ENCODE assay signal across 8 cellular contexts in the genomic region with DNA sequence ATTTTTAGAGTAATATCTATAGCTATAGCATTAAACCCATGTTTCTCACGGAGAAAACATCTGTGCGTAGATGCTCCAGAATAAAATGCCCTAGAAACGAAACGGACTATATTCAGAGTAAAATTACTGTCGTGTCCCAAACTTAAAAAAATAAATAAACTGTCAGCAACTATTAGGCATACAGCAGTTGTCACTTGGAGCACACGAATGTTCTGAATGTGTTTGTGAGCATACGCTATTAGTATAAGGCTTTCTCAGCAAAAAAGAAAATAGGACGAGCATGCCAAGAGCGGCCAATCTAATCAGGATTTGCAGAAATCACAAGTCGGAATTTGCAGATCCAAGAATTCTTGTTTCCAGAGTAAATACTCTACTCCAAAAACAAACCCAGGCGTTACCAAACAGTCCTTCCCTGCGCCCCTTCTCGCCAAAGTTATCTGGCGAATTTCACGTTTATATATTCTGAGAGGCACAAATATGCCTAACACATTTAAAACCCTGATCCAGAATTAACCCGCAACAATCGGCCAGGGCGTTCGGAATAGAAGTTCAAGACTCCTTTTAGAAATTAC. TPM values are rescaled to one million over a fixed set of nuclear protein-coding genes. Genes with fewer than 3 reads are reported as not detected.
DNase-seq lines count a peak whose midpoint lies in the region; ATAC-seq lines count a peak whose summit lies in the region.

No MANE protein-coding gene starts in this region.

- H3K4me3 ChIP-seq in iPS-20b (ENCODE audit: low read length), result peak overlapping the region; percentile 100

- peaks cover 8% of the 10 kb centered on the region; the same call in 1 of the 2 replicates for H3K27me3 ChIP-seq in iPS-20b (ENCODE audit: insufficient read depth, low read length)

- peaks cover 16% of the 10 kb centered on the region for H3K4me1 ChIP-seq in iPS-20b (ENCODE audit: insufficient read depth, low read length)

- peak overlapping the region; percentile 79 for H3K4me3 Mint-ChIP-seq in activated CD4-positive, alpha-beta T cell treated with anti-CD3 and anti-CD28 coated beads, Interleukin-2, amount 10 ng/mL, durations not matched to agents 24 days and 14 days
- H3K4me3 Mint-ChIP-seq in activated naive CD8-positive, alpha-beta T cell treated with anti-CD3 and anti-CD28 coated beads for 36 hours, result peak overlapping the region; percentile 67
- H3K4me3 Mint-ChIP-seq in stimulated activated effector memory CD8-positive, alpha-beta T cell treated with anti-CD3 and anti-CD28 coated beads, Interleukin-12 subunit alpha, Interleukin-12 subunit beta, amount 100 ng/mL, for 72 hours, result peak overlapping the region; percentile 55

- peaks cover 54% of the 10 kb centered on the region for H3K27me3 Mint-ChIP-seq in activated CD4-positive, alpha-beta T cell treated with anti-CD3 and anti-CD28 coated beads, Interleukin-2, amount 10 ng/mL, durations not matched to agents 24 days and 14 days
- H3K27me3 Mint-ChIP-seq in activated naive CD8-positive, alpha-beta T cell treated with anti-CD3 and anti-CD28 coated beads for 36 hours, result peaks cover 65% of the 10 kb centered on the region

- ATAC-seq in stimulated activated effector memory CD8-positive, alpha-beta T cell treated with anti-CD3 and anti-CD28 coated beads, Interleukin-12 subunit alpha, Interleukin-12 subunit beta, amount 100 ng/mL, for 72 hours, result no peak

- peaks cover 19% of the 10 kb centered on the region for H3K4me1 Mint-ChIP-seq in activated CD4-positive, alpha-beta T cell treated with anti-CD3 and anti-CD28 coated beads, Interleukin-2, amount 10 ng/mL, durations not matched to agents 24 days and 14 days
- peaks cover 36% of the 10 kb centered on the region for H3K4me1 Mint-ChIP-seq in activated naive CD8-positive, alpha-beta T cell treated with anti-CD3 and anti-CD28 coated beads for 36 hours
- peaks cover 22% of the 10 kb centered on the region for H3K4me1 Mint-ChIP-seq in stimulated activated effector memory CD8-positive, alpha-beta T cell treated with anti-CD3 and anti-CD28 coated beads, Interleukin-12 subunit alpha, Interleukin-12 subunit beta, amount 100 ng/mL, for 72 hours

- DNase-seq in activated CD4-positive, alpha-beta T cell treated with anti-CD3 and anti-CD28 coated beads, Interleukin-2, amount 10 ng/mL, durations not matched to agents 24 days and 14 days, result no peak
- no peak for DNase-seq in activated CD4-positive, alpha-beta T cell treated with anti-CD3 and anti-CD28 coated beads, Interleukin-2, amount 50 U/mL, for 1 hour
- no peak for DNase-seq in activated naive CD8-positive, alpha-beta T cell treated with anti-CD3 and anti-CD28 coated beads for 36 hours
- no peak for DNase-seq in stimulated activated effector memory CD8-positive, alpha-beta T cell treated with anti-CD3 and anti-CD28 coated beads, Interleukin-12 subunit alpha, Interleukin-12 subunit beta, amount 100 ng/mL, for 72 hours (ENCODE audit: low spot score in 2 of 2)
- no peak for DNase-seq in DMS114 treated with DMSO at 0.1 percent for 48 hours (lab: John Stamatoyannopoulos, UW; ENCODE audit: unreplicated experiment)
- no peak for DNase-seq in activated gamma-delta T cell (lab: John Stamatoyannopoulos, UW)
- no peak for DNase-seq in effector CD8-positive, alpha-beta T cell (lab: John Stamatoyannopoulos, UW)

- H3K9me3 ChIP-seq in iPS-20b (ENCODE audit: insufficient read depth, low read depth, low read length), result no peaks in the 10 kb centered on the region

- H3K36me3 Mint-ChIP-seq in activated CD4-positive, alpha-beta T cell treated with anti-CD3 and anti-CD28 coated beads, Interleukin-2, amount 10 ng/mL, durations not matched to agents 24 days and 14 days (ENCODE audit: low read depth), result no peaks in the 10 kb centered on the region
- no peaks in the 10 kb centered on the region for H3K36me3 Mint-ChIP-seq in activated naive CD8-positive, alpha-beta T cell treated with anti-CD3 and anti-CD28 coated beads for 36 hours
- H3K36me3 Mint-ChIP-seq in stimulated activated effector memory CD8-positive, alpha-beta T cell treated with anti-CD3 and anti-CD28 coated beads, Interleukin-12 subunit alpha, Interleukin-12 subunit beta, amount 100 ng/mL, for 72 hours, result peaks cover 8% of the 10 kb centered on the region

- intact Hi-C loops in activated CD4-positive, alpha-beta T cell treated with anti-CD3 and anti-CD28 coated beads, Interleukin-2, amount 10 ng/mL, durations not matched to agents 24 days and 14 days (cut with micrococcal nuclease), result no loop called here

- H3K9ac ChIP-seq in iPS-20b (ENCODE audit: low read depth, low read length), result peak overlapping the region; percentile 99

- peak overlapping the region; percentile 85 for H3K27ac ChIP-seq in iPS-20b (ENCODE audit: low read length)

- H3K36me3 ChIP-seq in iPS-20b (ENCODE audit: insufficient read depth, low read depth, low read length), result peaks cover 9% of the 10 kb centered on the region

- no peaks in the 10 kb centered on the region for H3K9me3 Mint-ChIP-seq in activated CD4-positive, alpha-beta T cell treated with anti-CD3 and anti-CD28 coated beads, Interleukin-2, amount 10 ng/mL, durations not matched to agents 24 days and 14 days
- no peaks in the 10 kb centered on the region for H3K9me3 Mint-ChIP-seq in activated naive CD8-positive, alpha-beta T cell treated with anti-CD3 and anti-CD28 coated beads for 36 hours
- H3K9me3 Mint-ChIP-seq in stimulated activated effector memory CD8-positive, alpha-beta T cell treated with anti-CD3 and anti-CD28 coated beads, Interleukin-12 subunit alpha, Interleukin-12 subunit beta, amount 100 ng/mL, for 72 hours, result no peaks in the 10 kb centered on the region

- H3K27ac Mint-ChIP-seq in activated CD4-positive, alpha-beta T cell treated with anti-CD3 and anti-CD28 coated beads, Interleukin-2, amount 10 ng/mL, durations not matched to agents 24 days and 14 days, result no peak overlapping the region
- no peak overlapping the region for H3K27ac Mint-ChIP-seq in activated naive CD8-positive, alpha-beta T cell treated with anti-CD3 and anti-CD28 coated beads for 36 hours
- H3K27ac Mint-ChIP-seq in stimulated activated effector memory CD8-positive, alpha-beta T cell treated with anti-CD3 and anti-CD28 coated beads, Interleukin-12 subunit alpha, Interleukin-12 subunit beta, amount 100 ng/mL, for 72 hours, result no peak overlapping the region

RNA-seq across cellular contexts. Expression of a gene that starts 0.8 kb away (rescaled TPM):
- 0.05 and 0.21 TPM in 2 replicates for total RNA-seq in activated CD4-positive, alpha-beta T cell treated with anti-CD3 and anti-CD28 coated beads, Interleukin-2, amount 10 ng/mL, durations not matched to agents 24 days and 14 days
- under 1 TPM; 0.16 to 0.25 TPM for total RNA-seq in activated naive CD8-positive, alpha-beta T cell treated with anti-CD3 and anti-CD28 coated beads for 36 hours

RNA-seq across cellular contexts. Expression of a gene that starts 8.9 kb away (rescaled TPM):
- total RNA-seq in activated CD4-positive, alpha-beta T cell treated with anti-CD3 and anti-CD28 coated beads, Interleukin-2, amount 10 ng/mL, durations not matched to agents 24 days and 14 days, result 59.2 and 64.7 TPM in 2 replicates
- total RNA-seq in activated naive CD8-positive, alpha-beta T cell treated with anti-CD3 and anti-CD28 coated beads for 36 hours, result 10 to 100 TPM; 47.5 to 52.6 TPM
